ENCODE assay signal across 17 cellular contexts in the genomic region with DNA sequence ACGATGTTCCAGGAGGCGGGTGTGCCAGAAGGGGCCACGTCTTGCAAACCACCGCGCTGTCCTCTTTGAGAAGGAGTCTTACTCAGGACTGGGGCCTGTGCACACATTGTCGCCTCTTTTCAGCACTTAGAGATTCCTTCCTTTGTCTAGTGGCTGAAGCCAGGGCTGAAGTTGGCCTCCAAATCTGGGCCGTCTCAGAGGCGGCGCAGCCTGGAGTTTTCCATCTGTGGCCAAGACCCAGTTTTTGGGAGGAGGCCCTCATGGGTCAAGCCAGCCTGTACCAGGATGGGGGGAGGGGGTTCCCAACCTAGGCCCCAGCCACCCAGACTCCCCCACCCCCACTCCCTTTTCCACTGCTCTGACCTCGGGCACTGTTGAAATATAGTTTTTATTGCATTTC. TPM values are rescaled to one million over a fixed set of nuclear protein-coding genes. Genes with fewer than 3 reads are reported as not detected.
DNase-seq lines count a peak whose midpoint lies in the region; TF ChIP-seq lines count a peak whose summit lies in the region.
"Had no signal": no experiment of that assay in that cellular context is flagged by ENCODE, and none has a peak within 500 bp of the region (broad histone marks: within the 10 kb centered on the region; RNA-seq: fewer than 3 reads in every experiment).

No MANE protein-coding gene starts in this region.

- TF ChIP-seq POLR2A in breast epithelium (IDR thresholded peaks at IDR 0.05), result no peak

- H3K36me3 ChIP-seq in breast epithelium (peaks cover 7% of the 10 kb centered on the region), ascending aorta (peaks cover 30 to 33% of the 10 kb centered on the region in 2 donors)

- H3K27ac ChIP-seq in breast epithelium (peak overlapping the region in 1 of 2 donors; percentile 13), ascending aorta (peak overlapping the region; percentile 0 to 1), layer of hippocampus (ENCODE audit: low read depth, low read length) (peak overlapping the region; percentile 74)
- H3K27ac ChIP-seq: esophagus squamous epithelium had no signal

- H3K27me3 ChIP-seq in breast epithelium (peaks cover 0 to 3% of the 10 kb centered on the region in 2 donors), ascending aorta (no peaks in the 10 kb centered on the region), layer of hippocampus (ENCODE audit: control insufficient read depth, insufficient read depth, low read length) (no peaks in the 10 kb centered on the region)
- H3K27me3 ChIP-seq: esophagus squamous epithelium had no signal

- POLR2A ChIA-PET in MCF 10A (lab: Yijun Ruan, JAX) (no interaction called here), GM10248 (lab: Yijun Ruan, JAX) (no interaction called here)

- TF ChIP-seq CTCF in MCF 10A (IDR thresholded peaks at IDR 0.05; ENCODE audit: unreplicated experiment), result no peak
- TF ChIP-seq CTCF in breast epithelium (IDR thresholded peaks at IDR 0.05), result no peak
- no peak for TF ChIP-seq CTCF in ascending aorta (IDR thresholded peaks at IDR 0.05)
- no peak for TF ChIP-seq CTCF in type B pancreatic cell (conservative IDR thresholded peaks at IDR 0.05)
- no peak for TF ChIP-seq CTCF in GM10248 (IDR thresholded peaks at IDR 0.05; ENCODE audit: control extremely low read depth, extremely low read depth, low read depth, missing control alignments)

- H3K4me1 ChIP-seq in breast epithelium (peaks cover 0 to 20% of the 10 kb centered on the region in 2 donors), ascending aorta (peaks cover 13 to 18% of the 10 kb centered on the region in 2 donors)

- intact Hi-C loops in MCF 10A (cut with micrococcal nuclease), result no loop called here
- intact Hi-C loops in breast epithelium (cut with DNase I; ENCODE audit: low total_unique reads), result loop anchor here (5.0 kb wide), 1 partner anchor 1359 kb away; a partner anchor contains a TSS
- intact Hi-C loops in ascending aorta (cut with DNase I), result no loop called here

- BruUV-seq in MCF 10A (replicated peaks; lab: Mats Ljungman, UMichigan), result no TSS peak

- H3K4me3 ChIP-seq in breast epithelium (no peak overlapping the region), ascending aorta (peak overlapping the region in 1 of 2 donors; percentile 51)

- peaks cover 61% of the 10 kb centered on the region for H3K36me3 Mint-ChIP-seq in MCF 10A (ENCODE audit: insufficient read depth, unreplicated experiment)
- H3K36me3 Mint-ChIP-seq in type B pancreatic cell, result peaks cover 3% of the 10 kb centered on the region

- peaks cover 5% of the 10 kb centered on the region for H3K4me1 Mint-ChIP-seq in MCF 10A (ENCODE audit: insufficient read depth, unreplicated experiment)
- peaks cover 4% of the 10 kb centered on the region for H3K4me1 Mint-ChIP-seq in type B pancreatic cell (ENCODE audit: unreplicated experiment)
- H3K4me1 Mint-ChIP-seq: stimulated activated memory B cell treated with anti-CD40 and anti-IgM and Interleukin-4, amounts not matched to agents 10 μg/mL and 1 μg/mL and 100 μg/mL, for 72 hours had no signal

- H3K9me3 ChIP-seq in breast epithelium, result no peaks in the 10 kb centered on the region
- no peaks in the 10 kb centered on the region for H3K9me3 ChIP-seq in ascending aorta
- H3K9me3 ChIP-seq: esophagus squamous epithelium had no signal

- H3K9me3 Mint-ChIP-seq in MCF 10A (ENCODE audit: unreplicated experiment) (no peaks in the 10 kb centered on the region), type B pancreatic cell (no peaks in the 10 kb centered on the region)
- H3K9me3 Mint-ChIP-seq: activated naive CD4-positive, alpha-beta T cell treated with anti-CD3 and anti-CD28 coated beads for 36 hours; naive B cell; stimulated activated memory B cell treated with anti-CD40 and anti-IgM and Interleukin-4, amounts not matched to agents 10 μg/mL and 1 μg/mL and 100 μg/mL, for 72 hours had no signal

- H3K27ac Mint-ChIP-seq in MCF 10A (ENCODE audit: low read depth, unreplicated experiment) (peak overlapping the region; percentile 92), type B pancreatic cell (peak overlapping the region; percentile 74)
- H3K27ac Mint-ChIP-seq: stimulated activated memory B cell treated with anti-CD40 and anti-IgM and Interleukin-4, amounts not matched to agents 10 μg/mL and 1 μg/mL and 100 μg/mL, for 72 hours had no signal

- H3K27me3 Mint-ChIP-seq in MCF 10A (ENCODE audit: insufficient read depth, unreplicated experiment) (no peaks in the 10 kb centered on the region), type B pancreatic cell (peaks cover 2% of the 10 kb centered on the region)
- H3K27me3 Mint-ChIP-seq: naive B cell had no signal

- DNase-seq in MCF 10A (ENCODE audit: unreplicated experiment), result no peak
- no peak for DNase-seq in breast epithelium (ENCODE audit: low spot score in 2 of 2)
- no peak for DNase-seq in ascending aorta (ENCODE audit: low spot score in 2 of 2)
- DNase-seq in type B pancreatic cell (ENCODE audit: extremely low spot score, unreplicated experiment), result no peak
- DNase-seq in NCI-H1105 (lab: John Stamatoyannopoulos, UW), result no peak
- no peak for DNase-seq in Kasumi-1 (lab: John Stamatoyannopoulos, UW)
- no peak for DNase-seq in GM10248 (ENCODE audit: extremely low spot score)
- DNase-seq: activated CD8-positive, alpha-beta memory T cell treated with anti-CD3 and anti-CD28 coated beads for 24 hours; activated naive CD4-positive, alpha-beta T cell treated with anti-CD3 and anti-CD28 coated beads for 36 hours; esophagus squamous epithelium; KG1; naive B cell; NCI-H1417 treated with DMSO at 0.1 percent for 48 hours; OCI-M1; stimulated activated CD4-positive, alpha-beta T cell treated with anti-CD3 and anti-CD28 coated beads, Interleukin-4, amount 100 ng/mL, for 4 hours had no signal

- H3K4me3 Mint-ChIP-seq in MCF 10A (ENCODE audit: unreplicated experiment) (no peak overlapping the region), type B pancreatic cell (no peak overlapping the region)
- H3K4me3 Mint-ChIP-seq: activated naive CD4-positive, alpha-beta T cell treated with anti-CD3 and anti-CD28 coated beads for 36 hours; stimulated activated memory B cell treated with anti-CD40 and anti-IgM and Interleukin-4, amounts not matched to agents 10 μg/mL and 1 μg/mL and 100 μg/mL, for 72 hours had no signal

- CTCF ChIA-PET in MCF 10A (lab: Yijun Ruan, JAX), result no interaction called here
- CTCF ChIA-PET in GM10248 (lab: Yijun Ruan, JAX), result no interaction called here

RNA-seq across cellular contexts. Expression of a gene that starts 11.8 kb away (rescaled TPM):
- 13.0 and 14.5 TPM in 2 replicates for total RNA-seq in MCF 10A (2022)
- total RNA-seq in breast epithelium, result 1 to 10 TPM; 5.1 to 7.2 (median 5.9) TPM
- 34.8 TPM for total RNA-seq in ascending aorta
- 38.4 and 51.3 TPM in 2 replicates for total RNA-seq in type B pancreatic cell (ENCODE audit: low replicate concordance)

RNA-seq across cellular contexts. Expression of a gene that starts 13.5 kb away (rescaled TPM):
- 57.4 and 60.4 TPM in 2 replicates for total RNA-seq in MCF 10A (2022)
- total RNA-seq in breast epithelium, result 10 to 100 TPM in 2 of 3 donors, 1 to 10 TPM in 1; 9.2 to 18.7 (median 11.1) TPM
- total RNA-seq in ascending aorta, result 15.8 TPM
- 38.7 and 46.0 TPM in 2 replicates for total RNA-seq in type B pancreatic cell (ENCODE audit: low replicate concordance)

RNA-seq across cellular contexts. Expression of a gene that starts 14.5 kb away (rescaled TPM):
- total RNA-seq in MCF 10A (2022), result 24.8 and 27.9 TPM in 2 replicates
- total RNA-seq in breast epithelium, result 10 to 100 TPM; 15.5 to 22.6 (median 17.7) TPM
- 256 TPM for total RNA-seq in ascending aorta
- 40.0 and 48.4 TPM in 2 replicates for total RNA-seq in type B pancreatic cell (ENCODE audit: low replicate concordance)

RNA-seq across cellular contexts. Expression of a gene that starts 17.2 kb away (rescaled TPM):
- total RNA-seq in MCF 10A (2022), result 58.8 and 65.8 TPM in 2 replicates
- total RNA-seq in breast epithelium, result 100 to 1,000 TPM in 1 of 3 donors, 10 to 100 TPM in 2; 88.5 to 139 (median 98.0) TPM
- 98.9 TPM for total RNA-seq in ascending aorta
- 79.2 and 111 TPM in 2 replicates for total RNA-seq in type B pancreatic cell (ENCODE audit: low replicate concordance)

RNA-seq across cellular contexts. Expression of a gene that starts 19.6 kb away (rescaled TPM):
- total RNA-seq in MCF 10A (2022) (4.1 and 6.4 TPM in 2 replicates), breast epithelium (10 to 100 TPM in 2 of 3 donors, 1 to 10 TPM in 1; 6.7 to 14.4 (median 11.0) TPM), ascending aorta (32.2 TPM), type B pancreatic cell (ENCODE audit: low replicate concordance) (11.6 and 14.3 TPM in 2 replicates)
